12 cellular contexts compared by ENCODE assay signal in genomic region chr12:52260351-52261210, GRCh38. TPM values are rescaled to one million over a fixed set of nuclear protein-coding genes. Genes with fewer than 3 reads are reported as not detected.
A peak's percentile ranks its signal among the peaks of the same experiment; 100 is the strongest.
DNase-seq lines count a peak whose midpoint lies in the region; ATAC-seq and TF ChIP-seq lines count a peak whose summit lies in the region.
"Had no signal": no experiment of that assay in that cellular context is flagged by ENCODE, and none has a peak within 500 bp of the region (broad histone marks: within the 10 kb centered on the region; RNA-seq: fewer than 3 reads in every experiment).

No MANE protein-coding gene starts in this region.

- no peaks in the 10 kb centered on the region for H3K9me3 Mint-ChIP-seq in osteocyte (ENCODE audit: unreplicated experiment)
- H3K9me3 Mint-ChIP-seq: activated CD4-positive, alpha-beta memory T cell treated with anti-CD3 and anti-CD28 coated beads for 36 hours had no signal

- no peaks in the 10 kb centered on the region for H3K27me3 ChIP-seq in HAP-1 (ENCODE audit: low read depth)

- TF ChIP-seq CTCF in NB4 (IDR thresholded peaks at IDR 0.05; ENCODE audit: low read depth, low read length) (no peak), osteocyte (IDR thresholded peaks at IDR 0.05) (no peak)

- no peaks in the 10 kb centered on the region for H3K36me3 ChIP-seq in HAP-1 (replicated peaks)
- H3K36me3 ChIP-seq: uterus had no signal

- no peaks in the 10 kb centered on the region; the same call in 1 of the 2 replicates for H3K9me3 ChIP-seq in HAP-1
- H3K9me3 ChIP-seq: uterus had no signal

- H3K4me3 Mint-ChIP-seq in osteocyte (ENCODE audit: unreplicated experiment), result no peak overlapping the region
- H3K4me3 Mint-ChIP-seq: activated CD4-positive, alpha-beta memory T cell treated with anti-CD3 and anti-CD28 coated beads for 36 hours had no signal

- no peaks in the 10 kb centered on the region for H3K36me3 Mint-ChIP-seq in osteocyte (ENCODE audit: unreplicated experiment)
- H3K36me3 Mint-ChIP-seq: activated CD4-positive, alpha-beta memory T cell treated with anti-CD3 and anti-CD28 coated beads for 36 hours had no signal

- peaks cover 15% of the 10 kb centered on the region for H3K4me1 ChIP-seq in HAP-1

- H3K4me3 ChIP-seq in HAP-1 (no peak overlapping the region), NB4 (ENCODE audit: low read depth, low read length) (no peak overlapping the region)
- H3K4me3 ChIP-seq: uterus had no signal

- peaks cover 26% of the 10 kb centered on the region for H3K4me1 Mint-ChIP-seq in osteocyte (ENCODE audit: unreplicated experiment)

- peak overlapping the region; percentile 75 for H3K27ac Mint-ChIP-seq in osteocyte (ENCODE audit: unreplicated experiment)
- H3K27ac Mint-ChIP-seq: activated CD4-positive, alpha-beta memory T cell treated with anti-CD3 and anti-CD28 coated beads for 36 hours had no signal

- ATAC-seq in esophagus mucosa (no peak), HG03457 (IDR thresholded peaks at IDR 0.05; ENCODE audit: unreplicated experiment) (no peak)
- ATAC-seq: sciatic nerve had no signal

- DNase-seq in HAP-1 (ENCODE audit: low spot score in 2 of 2), result peak; percentile 62 to 65
- peak; percentile 74 for DNase-seq in NB4 (ENCODE audit: low read depth)
- peak; percentile 48 for DNase-seq in astrocyte of the hippocampus (ENCODE audit: low read depth, low spot score)
- DNase-seq in osteocyte (ENCODE audit: extremely low spot score, unreplicated experiment), result no peak
- DNase-seq in NCI-H510A treated with DMSO at 0.1 percent for 48 hours (lab: John Stamatoyannopoulos, UW), result no peak
- DNase-seq: activated CD4-positive, alpha-beta memory T cell treated with anti-CD3 and anti-CD28 coated beads for 36 hours; NCI-H2029 treated with DMSO at 0.1 percent for 48 hours; uterus had no signal

- TF ChIP-seq POLR2A in NB4 (IDR thresholded peaks at IDR 0.05; ENCODE audit: extremely low read depth, insufficient read length), result no peak

- H3K27me3 Mint-ChIP-seq in osteocyte (ENCODE audit: unreplicated experiment), result no peaks in the 10 kb centered on the region

- in situ Hi-C loops in HAP-1 (cut with MboI; ENCODE audit: low sequenced_read_pairs), result no loop called here

RNA-seq across cellular contexts. Expression of gene KRT86, which starts 13.9 kb away (rescaled TPM):
- total RNA-seq in osteocyte, result 0.24 TPM in 2 replicates
- not detected for total RNA-seq in esophagus mucosa
- total RNA-seq: SK-MEL-5 had no signal

RNA-seq across cellular contexts. Expression of gene KRT7, which starts 27.5 kb away (rescaled TPM):
- 168 and 178 TPM in 2 replicates for total RNA-seq in osteocyte
- total RNA-seq in esophagus mucosa, result 113 TPM
- total RNA-seq: SK-MEL-5 had no signal

RNA-seq across cellular contexts. Expression of gene KRT81, which starts 30.8 kb away (rescaled TPM):
- total RNA-seq in osteocyte (0.50 and 0.83 TPM in 2 replicates), esophagus mucosa (not detected)
- total RNA-seq: activated CD4-positive, alpha-beta memory T cell treated with anti-CD3 and anti-CD28 coated beads for 36 hours; sciatic nerve; uterus had no signal

Comparison
In these comparisons a context has a peak if more than half of its experiments do, and no peak if none do; other contexts are left out.
1. DNase-seq: peak in HAP-1 (2 of 2), NB4 (single experiment) and astrocyte of the hippocampus (single experiment); none in osteocyte (single experiment) and NCI-H510A treated with DMSO at 0.1 percent for 48 hours (single experiment).